10 cellular contexts compared by ENCODE assay signal in the genomic region with DNA sequence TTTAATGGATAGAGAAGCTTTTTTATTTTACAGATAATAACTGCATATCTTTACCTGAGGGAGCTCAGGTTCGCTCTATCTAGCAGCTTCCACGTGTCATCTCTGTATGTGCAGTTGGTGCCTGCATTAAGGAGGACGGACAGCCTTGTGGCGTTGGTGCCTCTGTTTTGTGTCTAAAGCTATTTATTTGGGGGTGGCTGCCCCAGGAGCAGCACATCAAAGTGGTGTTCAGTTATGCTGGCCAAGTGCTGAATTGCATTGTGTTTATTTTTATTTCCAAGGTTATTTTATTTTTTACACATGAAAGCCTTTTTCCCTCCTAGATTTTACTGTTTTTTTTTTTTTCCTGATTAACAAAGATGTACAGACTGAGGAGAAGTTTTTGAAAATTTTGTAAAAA. TPM values are rescaled to one million over a fixed set of nuclear protein-coding genes. Genes with fewer than 3 reads are reported as not detected.
A peak's percentile ranks its signal among the peaks of the same experiment; 100 is the strongest.
DNase-seq lines count a peak whose midpoint lies in the region; ATAC-seq and TF ChIP-seq lines count a peak whose summit lies in the region.
"Had no signal": no experiment of that assay in that cellular context is flagged by ENCODE, and none has a peak within 500 bp of the region (broad histone marks: within the 10 kb centered on the region; RNA-seq: fewer than 3 reads in every experiment).

No MANE protein-coding gene starts in this region.

- H3K9me3 Mint-ChIP-seq in activated naive CD8-positive, alpha-beta T cell treated with anti-CD3 and anti-CD28 coated beads, Interleukin-2, amount 50 U/mL, for 24 hours: no peaks in the 10 kb centered on the region
- peaks cover 0 to 3% (median 0%) of the 10 kb centered on the region in 7 donors for H3K9me3 Mint-ChIP-seq in naive B cell

- no peak for ATAC-seq in activated naive CD8-positive, alpha-beta T cell treated with anti-CD3 and anti-CD28 coated beads, Interleukin-2, amount 50 U/mL, for 24 hours
- ATAC-seq in naive B cell (ENCODE audit: low read depth in 2 of 2) (no peak), HG03039 (IDR thresholded peaks at IDR 0.05; ENCODE audit: unreplicated experiment) (no peak), GM19324 (IDR thresholded peaks at IDR 0.05; ENCODE audit: low FRiP score, unreplicated experiment) (no peak), HG02885 (IDR thresholded peaks at IDR 0.05; ENCODE audit: poor library complexity, unreplicated experiment) (no peak)

- H3K36me3 Mint-ChIP-seq in activated naive CD8-positive, alpha-beta T cell treated with anti-CD3 and anti-CD28 coated beads, Interleukin-2, amount 50 U/mL, for 24 hours (ENCODE audit: low read depth): peaks cover 2% of the 10 kb centered on the region
- H3K36me3 Mint-ChIP-seq in naive B cell: no peaks in the 10 kb centered on the region

- H3K27me3 Mint-ChIP-seq in activated naive CD8-positive, alpha-beta T cell treated with anti-CD3 and anti-CD28 coated beads, Interleukin-2, amount 50 U/mL, for 24 hours: no peaks in the 10 kb centered on the region
- no peaks in the 10 kb centered on the region for H3K27me3 Mint-ChIP-seq in naive B cell

- H3K27ac ChIP-seq in C4-2B: peak overlapping the region; percentile 75

- peaks cover 93% of the 10 kb centered on the region for H3K4me1 Mint-ChIP-seq in activated naive CD8-positive, alpha-beta T cell treated with anti-CD3 and anti-CD28 coated beads, Interleukin-2, amount 50 U/mL, for 24 hours
- peaks cover 77 to 96% (median 90%) of the 10 kb centered on the region in 3 donors for H3K4me1 Mint-ChIP-seq in naive B cell

- H3K4me3 ChIP-seq in Jurkat, Clone E6-1 (ENCODE audit: low read length): peak overlapping the region; percentile 64

- H3K4me3 Mint-ChIP-seq in activated naive CD8-positive, alpha-beta T cell treated with anti-CD3 and anti-CD28 coated beads, Interleukin-2, amount 50 U/mL, for 24 hours: peak overlapping the region; percentile 85
- peak overlapping the region; percentile 77 to 95 (median 92) for H3K4me3 Mint-ChIP-seq in naive B cell

- H3K27ac Mint-ChIP-seq in activated naive CD8-positive, alpha-beta T cell treated with anti-CD3 and anti-CD28 coated beads, Interleukin-2, amount 50 U/mL, for 24 hours: peak overlapping the region; percentile 97
- peak overlapping the region; percentile 88 to 98 (median 93) for H3K27ac Mint-ChIP-seq in naive B cell

- DNase-seq in Jurkat, Clone E6-1 (ENCODE audit: low read depth, low spot score): no peak
- no peak for DNase-seq in activated naive CD8-positive, alpha-beta T cell treated with anti-CD3 and anti-CD28 coated beads, Interleukin-2, amount 50 U/mL, for 24 hours
- DNase-seq in naive B cell (no peak), hypothalamus (lab: John Stamatoyannopoulos, UW) (no peak)
- DNase-seq: amygdala, NCI-H1105 treated with DMSO at 0.1 percent for 48 hours had no signal

- no peak; the same call in 1 of the 2 replicates for TF ChIP-seq CTCF in C4-2B (conservative IDR thresholded peaks at IDR 0.05)

RNA-seq across cellular contexts. Expression of a gene that starts 59.7 kb away (rescaled TPM):
- polyA plus RNA-seq in Jurkat, Clone E6-1 (2012; ENCODE audit: insufficient read depth, insufficient read length): 7.7 TPM
- 1 to 10 TPM; 3.2 to 7.8 (median 4.5) TPM for polyA plus RNA-seq in naive B cell (ENCODE audit: low read depth in 6 of 6)
